In genomic region chr12:112183591-112184021, GRCh38 we compare ENCODE assay signal across 12 cellular contexts. TPM values are rescaled to one million over a fixed set of nuclear protein-coding genes. Genes with fewer than 3 reads are reported as not detected.
DNase-seq lines count a peak whose midpoint lies in the region; TF ChIP-seq lines count a peak whose summit lies in the region.
"Had no signal": no experiment of that assay in that cellular context is flagged by ENCODE, and none has a peak within 500 bp of the region (broad histone marks: within the 10 kb centered on the region; RNA-seq: fewer than 3 reads in every experiment).

No MANE protein-coding gene starts in this region.

- H3K4me3 Mint-ChIP-seq in activated T-cell treated with anti-CD3 and anti-CD28 coated beads, Interleukin-2, amount 50 U/mL, for 24 hours: no peak overlapping the region
- no peak overlapping the region for H3K4me3 Mint-ChIP-seq in glutamatergic neuron (ENCODE audit: unreplicated experiment)

- H3K9ac ChIP-seq in NT2/D1 (ENCODE audit: insufficient read length, low read depth): no peak overlapping the region

- H3K27ac ChIP-seq in substantia nigra (ENCODE audit: low read depth, low read length, poor library complexity, severe bottlenecking): peak overlapping the region; percentile 97
- H3K27ac ChIP-seq: spleen had no signal

- TF ChIP-seq CTCF in BE2C (IDR thresholded peaks at IDR 0.05; ENCODE audit: low read depth, low read length) (no peak), glutamatergic neuron (IDR thresholded peaks at IDR 0.05; ENCODE audit: partially characterized antibody, unreplicated experiment) (no peak)

- H3K36me3 ChIP-seq in NT2/D1 (ENCODE audit: insufficient read depth, insufficient read length, low read length) (peaks cover 47% of the 10 kb centered on the region), BE2C (peaks cover 41% of the 10 kb centered on the region)
- H3K36me3 ChIP-seq: SJCRH30 had no signal

- no peaks in the 10 kb centered on the region for H3K9me3 Mint-ChIP-seq in activated T-cell treated with anti-CD3 and anti-CD28 coated beads, Interleukin-2, amount 50 U/mL, for 24 hours
- peaks cover 2% of the 10 kb centered on the region for H3K9me3 Mint-ChIP-seq in glutamatergic neuron (ENCODE audit: unreplicated experiment)

- peaks cover 25% of the 10 kb centered on the region for H3K4me1 Mint-ChIP-seq in activated T-cell treated with anti-CD3 and anti-CD28 coated beads, Interleukin-2, amount 50 U/mL, for 24 hours (ENCODE audit: low read depth)
- H3K4me1 Mint-ChIP-seq in glutamatergic neuron (ENCODE audit: low read depth, unreplicated experiment): no peaks in the 10 kb centered on the region

- no peaks in the 10 kb centered on the region for H3K27me3 ChIP-seq in NT2/D1 (ENCODE audit: insufficient read depth, insufficient read length)
- no peaks in the 10 kb centered on the region for H3K27me3 ChIP-seq in BE2C
- H3K27me3 ChIP-seq: SJCRH30, spleen had no signal

- H3K9me3 ChIP-seq in NT2/D1 (ENCODE audit: insufficient read depth, low read length) (no peaks in the 10 kb centered on the region), BE2C (no peaks in the 10 kb centered on the region)
- H3K9me3 ChIP-seq: HAP-1, SJCRH30, spleen had no signal

- H3K36me3 Mint-ChIP-seq in activated T-cell treated with anti-CD3 and anti-CD28 coated beads, Interleukin-2, amount 50 U/mL, for 24 hours (ENCODE audit: low read depth): peaks cover 59% of the 10 kb centered on the region
- H3K36me3 Mint-ChIP-seq in glutamatergic neuron (ENCODE audit: unreplicated experiment): no peaks in the 10 kb centered on the region

- H3K27ac Mint-ChIP-seq in activated T-cell treated with anti-CD3 and anti-CD28 coated beads, Interleukin-2, amount 50 U/mL, for 24 hours: peak overlapping the region; percentile 75
- H3K27ac Mint-ChIP-seq in glutamatergic neuron (ENCODE audit: unreplicated experiment): no peak overlapping the region

- H3K27me3 Mint-ChIP-seq in activated T-cell treated with anti-CD3 and anti-CD28 coated beads, Interleukin-2, amount 50 U/mL, for 24 hours: no peaks in the 10 kb centered on the region
- peaks cover 4% of the 10 kb centered on the region for H3K27me3 Mint-ChIP-seq in glutamatergic neuron (ENCODE audit: unreplicated experiment)

- no peak overlapping the region for H3K4me3 ChIP-seq in NT2/D1 (ENCODE audit: insufficient read length, low read depth)
- H3K4me3 ChIP-seq in BE2C (ENCODE audit: low read depth, low read length): no peak overlapping the region
- H3K4me3 ChIP-seq: HAP-1, lung, SJCRH30, spleen had no signal

- no peak for DNase-seq in activated T-cell treated with anti-CD3 and anti-CD28 coated beads, Interleukin-2, amount 50 U/mL, for 24 hours
- no peak for DNase-seq in activated T-cell treated with anti-CD3 and anti-CD28 coated beads, Interleukin-2, amount 50 U/mL, for 1 hour
- DNase-seq in NT2/D1 (ENCODE audit: low read depth, low spot score) (peak; percentile 67), iPS DF 4.7 (ENCODE audit: extremely low read depth, low spot score) (peak; percentile 30), substantia nigra (lab: John Stamatoyannopoulos, UW) (peak in 1 of 49 donors; percentile 27), BE2C (no peak), glutamatergic neuron (no peak), 8988T (no peak)
- DNase-seq: spleen had no signal

- H3K4me1 ChIP-seq in NT2/D1 (ENCODE audit: insufficient read depth, insufficient read length) (peaks cover 23% of the 10 kb centered on the region), BE2C (peaks cover 4% of the 10 kb centered on the region; the same call in 1 of the 2 replicates)
- H3K4me1 ChIP-seq: SJCRH30, spleen had no signal

RNA-seq across cellular contexts. Expression of gene TRAFD1, which starts 58.2 kb away (rescaled TPM):
- polyA plus RNA-seq in BE2C (2012; ENCODE audit: insufficient read depth, insufficient read length, low read depth): 14.3 TPM
- 36.8 TPM for total RNA-seq in glutamatergic neuron (ENCODE audit: unreplicated experiment)

Comparison
In these comparisons a context has a peak if more than half of its experiments do, and no peak if none do; other contexts are left out.
1. DNase-seq: peak in NT2/D1 (single experiment) and iPS DF 4.7 (single experiment); none in activated T-cell treated with anti-CD3 and anti-CD28 coated beads, Interleukin-2, amount 50 U/mL, for 24 hours (single experiment), activated T-cell treated with anti-CD3 and anti-CD28 coated beads, Interleukin-2, amount 50 U/mL, for 1 hour (single experiment), BE2C (single experiment), glutamatergic neuron (single experiment) and 8988T (single experiment).